Comparison of ENCODE assay signal across 15 cellular contexts in genomic region chr15:65416845-65417416, GRCh38. TPM values are rescaled to one million over a fixed set of nuclear protein-coding genes. Genes with fewer than 3 reads are reported as not detected.
DNase-seq lines count a peak whose midpoint lies in the region; ATAC-seq, FAIRE-seq and TF ChIP-seq lines count a peak whose summit lies in the region.
"Had no signal": no experiment of that assay in that cellular context is flagged by ENCODE, and none has a peak within 500 bp of the region (broad histone marks: within the 10 kb centered on the region; RNA-seq: fewer than 3 reads in every experiment).

No MANE protein-coding gene starts in this region.

- H2AFZ ChIP-seq in H9 (ENCODE audit: low read length) (no peak overlapping the region), K562 (ENCODE audit: low read depth, low read length) (no peak overlapping the region), hepatocyte (no peak overlapping the region)

- H3K79me1 ChIP-seq in H9 (ENCODE audit: insufficient read depth, low read depth, low read length, poor library complexity, severe bottlenecking), result no peaks in the 10 kb centered on the region

- H3K27me3 Mint-ChIP-seq in H9 (ENCODE audit: low read depth), result 0 out of 2 replicates have a peak, but pooled peaks cover 2% of the 10 kb centered on the region
- peaks cover 48% of the 10 kb centered on the region for H3K27me3 Mint-ChIP-seq in CD4-positive, alpha-beta T cell

- no peaks in the 10 kb centered on the region for H3K9me3 Mint-ChIP-seq in H9
- H3K9me3 Mint-ChIP-seq in CD4-positive, alpha-beta T cell, result no peaks in the 10 kb centered on the region
- H3K9me3 Mint-ChIP-seq: activated naive CD8-positive, alpha-beta T cell treated with anti-CD3 and anti-CD28 coated beads, Interleukin-2, amount 10 ng/mL, durations not matched to agents 7 days and 5 days; IgD-negative memory B cell; naive thymus-derived CD8-positive, alpha-beta T cell; stimulated activated naive B cell treated with anti-CD40 and anti-IgM and Interleukin-4, amounts not matched to agents 10 μg/mL and 1 μg/mL and 100 μg/mL, for 72 hours had no signal

- BruUV-seq in K562 (replicated peaks; lab: Mats Ljungman, UMichigan), result no TSS peak

- H2BK12ac ChIP-seq in H9 (ENCODE audit: insufficient read length, low read depth, low read length), result peak overlapping the region; percentile 40

- in situ Hi-C loops in K562 (cut with MboI), result no loop called here

- H3K79me2 ChIP-seq in H9 (ENCODE audit: insufficient read depth, low read length), result no peaks in the 10 kb centered on the region; the same call in 1 of the 2 replicates
- H3K79me2 ChIP-seq in K562 (ENCODE audit: control insufficient read depth, insufficient read depth, low read length), result no peaks in the 10 kb centered on the region
- peaks cover 51% of the 10 kb centered on the region for H3K79me2 ChIP-seq in hepatocyte

- no peak for TF ChIP-seq CTCF in H9 (conservative IDR thresholded peaks at IDR 0.05)
- TF ChIP-seq CTCF in K562 (IDR thresholded peaks at IDR 0.05 in 2 of 3, conservative IDR thresholded peaks at IDR 0.05 in 1 of 3; ENCODE audit: insufficient read depth in 2 of 3, low read depth in 1 of 3, low read length in 3 of 3), result no peak
- no peak for TF ChIP-seq CTCF in hepatocyte (IDR thresholded peaks at IDR 0.05; ENCODE audit: poor library complexity)
- TF ChIP-seq CTCF in psoas muscle (IDR thresholded peaks at IDR 0.05), result no peak
- TF ChIP-seq CTCF in CD4-positive, alpha-beta T cell (IDR thresholded peaks at IDR 0.05), result no peak

- TF ChIP-seq EP300 in K562 (IDR thresholded peaks at IDR 0.05; ENCODE audit: low read length), result no peak

- H4K91ac ChIP-seq in H9 (ENCODE audit: insufficient read length, low read depth, low read length), result peak overlapping the region; percentile 78

- peak overlapping the region; percentile 54 to 67 for H3K4me3 Mint-ChIP-seq in H9
- H3K4me3 Mint-ChIP-seq in CD4-positive, alpha-beta T cell, result no peak overlapping the region
- H3K4me3 Mint-ChIP-seq: activated naive CD8-positive, alpha-beta T cell treated with anti-CD3 and anti-CD28 coated beads, Interleukin-2, amount 10 ng/mL, durations not matched to agents 7 days and 5 days; IgD-negative memory B cell; naive thymus-derived CD8-positive, alpha-beta T cell; stimulated activated naive B cell treated with anti-CD40 and anti-IgM and Interleukin-4, amounts not matched to agents 10 μg/mL and 1 μg/mL and 100 μg/mL, for 72 hours had no signal

- H3K36me3 Mint-ChIP-seq in H9 (ENCODE audit: insufficient read depth in 1 of 3, low read depth in 3 of 3), result peaks cover 3 to 17% (median 4%) of the 10 kb centered on the region in 3 experiments
- H3K36me3 Mint-ChIP-seq in CD4-positive, alpha-beta T cell (ENCODE audit: low read depth), result no peaks in the 10 kb centered on the region
- H3K36me3 Mint-ChIP-seq: activated naive CD8-positive, alpha-beta T cell treated with anti-CD3 and anti-CD28 coated beads, Interleukin-2, amount 10 ng/mL, durations not matched to agents 7 days and 5 days; naive thymus-derived CD8-positive, alpha-beta T cell; stimulated activated naive B cell treated with anti-CD40 and anti-IgM and Interleukin-4, amounts not matched to agents 10 μg/mL and 1 μg/mL and 100 μg/mL, for 72 hours had no signal

- H3K27ac ChIP-seq in H9 (ENCODE audit: insufficient read length, low read depth, low read length) (peak overlapping the region; percentile 20), K562 (ENCODE audit: extremely low read depth, low read depth, low read length) (no peak overlapping the region), hepatocyte (peak overlapping the region; percentile 57), psoas muscle (peak overlapping the region; percentile 69)
- no peak overlapping the region for H3K27ac ChIP-seq in CD4-positive, alpha-beta T cell (ENCODE audit: low read depth, low read length)

- CTCF ChIA-PET in K562 (lab: Yijun Ruan, JAX; ENCODE audit: low intra/inter-chr PET ratio), result no interaction called here
- CTCF ChIA-PET in CD4-positive, alpha-beta T cell (lab: Charles Lee), result no interaction called here

- no peak overlapping the region for H4K8ac ChIP-seq in H9 (replicated peaks; ENCODE audit: insufficient read length, low read depth, low read length)

- H3K14ac ChIP-seq in H9 (ENCODE audit: insufficient read depth, low read length), result peak overlapping the region; percentile 94; the same call in 1 of the 2 replicates

- intact Hi-C loops in K562 (cut with micrococcal nuclease), result no loop called here
- intact Hi-C loops in psoas muscle (cut with DNase I), result no loop called here
- intact Hi-C loops in CD4-positive, alpha-beta T cell (cut with DNase I, micrococcal nuclease), result no loop called here
- intact Hi-C loops in head of caudate nucleus (cut with DNase I), result no loop called here

- H3K4me2 ChIP-seq in H9 (ENCODE audit: insufficient read depth, insufficient read length, low read length), result peak overlapping the region; percentile 60
- H3K4me2 ChIP-seq in K562 (ENCODE audit: insufficient read depth, low read length), result no peak overlapping the region
- peak overlapping the region; percentile 24 for H3K4me2 ChIP-seq in hepatocyte

- H4K5ac ChIP-seq in H9 (ENCODE audit: insufficient read length, low read depth, low read length), result no peak overlapping the region

- H3K9me3 ChIP-seq in H9 (ENCODE audit: control insufficient read depth, low read depth, low read length) (no peaks in the 10 kb centered on the region), K562 (replicated peaks; ENCODE audit: control insufficient read depth, insufficient read depth, low read depth, low read length) (no peaks in the 10 kb centered on the region), hepatocyte (ENCODE audit: low read depth) (no peaks in the 10 kb centered on the region), psoas muscle (no peaks in the 10 kb centered on the region)
- H3K9me3 ChIP-seq in CD4-positive, alpha-beta T cell (ENCODE audit: control insufficient read depth, low read length), result no peaks in the 10 kb centered on the region

- H2BK120ac ChIP-seq in H9 (ENCODE audit: low read depth, low read length, poor library complexity, severe bottlenecking), result no peak overlapping the region

- peaks cover 79 to 86% of the 10 kb centered on the region in 2 experiments for H3K4me1 Mint-ChIP-seq in H9
- H3K4me1 Mint-ChIP-seq in CD4-positive, alpha-beta T cell (ENCODE audit: low read depth), result peaks cover 2% of the 10 kb centered on the region

- no peak for TF ChIP-seq RAD21 in K562 (CRISPR knock-in tag; conservative IDR thresholded peaks at IDR 0.05 in 1 of 2, IDR thresholded peaks at IDR 0.05 in 1 of 2)

- DNase-seq in H9 (peak; percentile 86), K562 (ENCODE audit: extremely low read depth in 1 of 4, low spot score in 3 of 4) (no peak), hepatocyte (ENCODE audit: low spot score) (peak; percentile 50), psoas muscle (peak; percentile 39 to 87), head of caudate nucleus (no peak)
- no peak for DNase-seq in CD4-positive, alpha-beta T cell
- DNase-seq in activated CD8-positive, alpha-beta memory T cell treated with anti-CD3 and anti-CD28 coated beads for 24 hours, result no peak
- DNase-seq: activated naive CD8-positive, alpha-beta T cell treated with anti-CD3 and anti-CD28 coated beads, Interleukin-2, amount 10 ng/mL, durations not matched to agents 7 days and 5 days; dermis blood vessel endothelial cell; naive thymus-derived CD8-positive, alpha-beta T cell; NCI-H1694 treated with DMSO at 0.1 percent for 48 hours; stimulated activated naive B cell treated with anti-CD40 and anti-IgM and Interleukin-4, amounts not matched to agents 10 μg/mL and 1 μg/mL and 100 μg/mL, for 72 hours had no signal

- WGBS in H9 (ENCODE audit: extremely low coverage, insufficient read length, low lambda C conversion rate), result no CpG with 5 or more reads among the region's 8 CpGs
- 25% methylated on average over 5 of the region's 8 CpGs for WGBS in K562 (ENCODE audit: insufficient coverage, low coverage, missing lambda C conversion rate)
- WGBS in hepatocyte (ENCODE audit: low lambda C conversion rate, missing lambda C conversion rate), result 56% methylated on average over 8 of the region's 8 CpGs
- WGBS in psoas muscle, 3 donors, result 37 to 54% (median 40%) methylated on average over 8 of the region's 8 CpGs

- peak overlapping the region; percentile 92 for H3K18ac ChIP-seq in H9 (ENCODE audit: insufficient read length, low read depth, low read length)

- H4K20me1 ChIP-seq in H9 (ENCODE audit: control insufficient read depth, insufficient read depth, insufficient read length) (no peaks in the 10 kb centered on the region), K562 (replicated peaks; ENCODE audit: control insufficient read depth, insufficient read depth, low read length) (0 out of 2 replicates have a peak, but pooled peaks cover 1% of the 10 kb centered on the region), hepatocyte (ENCODE audit: insufficient read depth, poor library complexity, severe bottlenecking) (no peaks in the 10 kb centered on the region)

- H3K56ac ChIP-seq in H9 (ENCODE audit: insufficient read length, low read depth, low read length), result no peak overlapping the region

- H3K27me3 ChIP-seq in H9 (ENCODE audit: insufficient read depth, low read length) (no peaks in the 10 kb centered on the region; the same call in 1 of the 2 replicates), K562 (ENCODE audit: control insufficient read depth in 2 of 2, insufficient read depth in 2 of 2, low read length in 2 of 2) (peaks cover 12 to 28% of the 10 kb centered on the region in 2 experiments; a peak in 3 of 5 replicates), hepatocyte (no peaks in the 10 kb centered on the region), psoas muscle (ENCODE audit: insufficient read depth in 3 of 3, low read length in 2 of 3) (no peaks in the 10 kb centered on the region)
- H3K27me3 ChIP-seq in CD4-positive, alpha-beta T cell (ENCODE audit: control insufficient read depth, insufficient read depth, low read length), result peaks cover 28% of the 10 kb centered on the region

- H3K4ac ChIP-seq in H9 (ENCODE audit: low read depth, low read length), result peak overlapping the region; percentile 15; the same call in 1 of the 2 replicates

- no peak overlapping the region for H3K23ac ChIP-seq in H9 (ENCODE audit: insufficient read length, low read depth, low read length)

- POLR2A ChIA-PET in K562 (lab: Yijun Ruan, JAX), result interaction anchor here (1.6 to 2.3 kb wide), 2 partner anchors 11 to 112 kb away, joined by 3 to 8 read pairs; partner anchors contain the start of gene RNU5B-1
- POLR2A ChIA-PET in CD4-positive, alpha-beta T cell (lab: Charles Lee), result no interaction called here

- H2AK5ac ChIP-seq in H9 (ENCODE audit: insufficient read length, low read length), result no peak overlapping the region

- ATAC-seq in K562 (no peak), psoas muscle (peak in 3 of 4 donors; percentile 34 to 54 (median 48)), HG02981 (IDR thresholded peaks at IDR 0.05; ENCODE audit: unreplicated experiment) (no peak)
- ATAC-seq in CD4-positive, alpha-beta T cell (ENCODE audit: poor library complexity), result no peak
- ATAC-seq: naive thymus-derived CD8-positive, alpha-beta T cell; stimulated activated naive B cell treated with anti-CD40 and anti-IgM and Interleukin-4, amounts not matched to agents 10 μg/mL and 1 μg/mL and 100 μg/mL, for 72 hours had no signal

- no peak for TF ChIP-seq POLR2A in K562 (conservative IDR thresholded peaks at IDR 0.05)

- peak overlapping the region; percentile 94 for H3T11ph ChIP-seq in H9 (ENCODE audit: low read length)

- H2BK20ac ChIP-seq in H9 (ENCODE audit: low read depth, low read length, poor library complexity, severe bottlenecking), result no peak overlapping the region

- peak overlapping the region; percentile 98 to 100 (median 99) for H3K27ac Mint-ChIP-seq in H9
- H3K27ac Mint-ChIP-seq in CD4-positive, alpha-beta T cell, result no peak overlapping the region
- H3K27ac Mint-ChIP-seq: activated naive CD8-positive, alpha-beta T cell treated with anti-CD3 and anti-CD28 coated beads, Interleukin-2, amount 10 ng/mL, durations not matched to agents 7 days and 5 days; naive thymus-derived CD8-positive, alpha-beta T cell; stimulated activated naive B cell treated with anti-CD40 and anti-IgM and Interleukin-4, amounts not matched to agents 10 μg/mL and 1 μg/mL and 100 μg/mL, for 72 hours had no signal

- peak overlapping the region; percentile 17 for H2BK5ac ChIP-seq in H9 (ENCODE audit: insufficient read length, low read length)

- no peak overlapping the region for H2BK15ac ChIP-seq in H9 (ENCODE audit: low read depth, low read length)

- H3K9ac ChIP-seq in H9 (ENCODE audit: extremely low read depth, insufficient read length, low read length) (no peak overlapping the region), K562 (ENCODE audit: insufficient read depth in 1 of 2, low read depth in 2 of 2, low read length in 2 of 2) (no peak overlapping the region)

- H3K4me3 ChIP-seq in K562 (no peak overlapping the region), hepatocyte (no peak overlapping the region), psoas muscle (no peak overlapping the region)

- no peaks in the 10 kb centered on the region for H3K9me2 ChIP-seq in hepatocyte (replicated peaks; ENCODE audit: insufficient read depth)

- H3K23me2 ChIP-seq in H9 (ENCODE audit: insufficient read length, low read depth, low read length, poor library complexity, severe bottlenecking), result peaks cover 10% of the 10 kb centered on the region

- H3K36me3 ChIP-seq in K562 (ENCODE audit: control insufficient read depth, insufficient read depth, low read length), result no peaks in the 10 kb centered on the region
- no peaks in the 10 kb centered on the region for H3K36me3 ChIP-seq in hepatocyte (replicated peaks; ENCODE audit: insufficient read depth, low read depth)
- no peaks in the 10 kb centered on the region for H3K36me3 ChIP-seq in psoas muscle (ENCODE audit: insufficient read depth in 1 of 2, low read depth in 1 of 2)

- no peaks in the 10 kb centered on the region for H3K9me1 ChIP-seq in K562 (ENCODE audit: control insufficient read depth, insufficient read depth, low read length)

- H3K4me1 ChIP-seq in H9 (ENCODE audit: insufficient read depth, low read length) (peaks cover 29% of the 10 kb centered on the region; the same call in 1 of the 2 replicates), K562 (replicated peaks in 1 of 2; ENCODE audit: control insufficient read depth in 2 of 2, insufficient read depth in 2 of 2, low read length in 2 of 2) (peaks cover 10 to 15% of the 10 kb centered on the region in 2 experiments; a peak in 4 of 5 replicates), hepatocyte (ENCODE audit: insufficient read depth) (peaks cover 39% of the 10 kb centered on the region), psoas muscle (peaks cover 44% of the 10 kb centered on the region)

- peak; percentile 44 for FAIRE-seq in K562 (lab: Jason Lieb, UNC)

RNA-seq across cellular contexts. Expression of gene IGDCC4, which starts 5.8 kb away (rescaled TPM):
- total RNA-seq in H9 (2021) (19.8 and 21.7 TPM in 2 replicates), K562 (2014; rRNA removed) (0.33 and 1.4 TPM in 2 replicates), K562 (2014; rRNA removed; fragmentation: Illumina TruSeq; extraction: Trizol) (0.07 and 0.54 TPM in 2 replicates), K562 (2015; rRNA removed; fragmentation: Illumina TruSeq; extraction: Trizol) (0.11 and 0.14 TPM in 2 replicates), K562 (2021) (0.31 and 0.42 TPM in 2 replicates), hepatocyte (9.7 and 12.9 TPM in 2 replicates), psoas muscle (10 to 100 TPM in 2 of 4 donors, 1 to 10 TPM in 2; 4.8 to 34.1 (median 10.4) TPM)
- 7.9 and 12.6 TPM in 2 replicates for total RNA-seq in K562 (2011; cell fraction: chromatin; rRNA removed; ENCODE audit: low replicate concordance)
- total RNA-seq in K562 (2011; cell fraction: nucleolus; rRNA removed), result 4.6 and 7.3 TPM in 2 replicates
- 6.4 and 11.5 TPM in 2 replicates for total RNA-seq in K562 (2011; cell fraction: nucleoplasm; rRNA removed)
- polyA plus RNA-seq in K562 (2011; rRNA removed) (0.79 and 1.5 TPM in 2 replicates), K562 (2014; fragmentation: Illumina TruSeq; extraction: Trizol) (0.17 and 0.22 TPM in 2 replicates), K562 (2014; fragmentation: Nextera tagmentation; extraction: Ambion mirVana) (under 1 TPM; 0.04 to 0.06 TPM), K562 (2014; rRNA removed) (0.13 and 0.16 TPM in 2 replicates), hepatocyte (11.8 and 14.9 TPM in 2 replicates), psoas muscle (1 to 10 TPM; 2.7 to 4.6 (median 3.8) TPM)
- polyA plus RNA-seq in K562 (2011; cell fraction: cytosol; rRNA removed), result 0.68 and 1.3 TPM in 2 replicates
- 5.3 and 9.7 TPM in 2 replicates for polyA plus RNA-seq in K562 (2011; cell fraction: nucleus; rRNA removed)
- polyA plus RNA-seq in K562 (2012), result 0.34 and 0.71 TPM in 2 replicates
- 1.3 and 2.5 TPM in 2 replicates for polyA minus RNA-seq in K562 (2011; rRNA and poly(A)+ RNA removed)
- 0.46 and 1.1 TPM in 2 replicates for polyA minus RNA-seq in K562 (2011; cell fraction: cytosol; rRNA and poly(A)+ RNA removed)
- 3.1 and 4.0 TPM in 2 replicates for polyA minus RNA-seq in K562 (2011; cell fraction: nucleus; rRNA and poly(A)+ RNA removed)
- total RNA-seq in CD4-positive, alpha-beta T cell, result not detected
- total RNA-seq: T-helper 2 cell treated with Interferon-gamma antibody and Interleukin-4, amounts not matched to agents 100 ng/mL and 5 ng/mL, for 36 hours had no signal
- polyA plus RNA-seq: IgD-negative memory B cell had no signal

RNA-seq across cellular contexts. Expression of gene IGDCC3, which starts 39.1 kb away (rescaled TPM):
- total RNA-seq in H9 (2021) (17.9 and 18.9 TPM in 2 replicates), K562 (2014; rRNA removed) (not detected in 2 replicates), K562 (2014; rRNA removed; fragmentation: Illumina TruSeq; extraction: Trizol) (not detected in 2 replicates), K562 (2015; rRNA removed; fragmentation: Illumina TruSeq; extraction: Trizol) (not detected in 2 replicates), K562 (2021) (0.07 TPM in 1 of 2 replicates, not detected in the other), hepatocyte (8.1 and 15.1 TPM in 2 replicates), psoas muscle (not detected)
- not detected in 2 replicates for total RNA-seq in K562 (2011; cell fraction: chromatin; rRNA removed; ENCODE audit: low replicate concordance)
- not detected in 2 replicates for total RNA-seq in K562 (2011; cell fraction: nucleolus; rRNA removed)
- total RNA-seq in K562 (2011; cell fraction: nucleoplasm; rRNA removed), result not detected in 2 replicates
- polyA plus RNA-seq in K562 (2011; rRNA removed) (not detected in 2 replicates), K562 (2014; fragmentation: Illumina TruSeq; extraction: Trizol) (not detected in 2 replicates), K562 (2014; fragmentation: Nextera tagmentation; extraction: Ambion mirVana) (not detected), K562 (2014; rRNA removed) (0.03 TPM in 1 of 2 replicates, not detected in the other), hepatocyte (14.8 and 33.0 TPM in 2 replicates), psoas muscle (not detected)
- not detected in 2 replicates for polyA plus RNA-seq in K562 (2011; cell fraction: cytosol; rRNA removed)
- polyA plus RNA-seq in K562 (2011; cell fraction: nucleus; rRNA removed), result not detected in 2 replicates
- not detected in 2 replicates for polyA plus RNA-seq in K562 (2012)
- not detected in 2 replicates for polyA minus RNA-seq in K562 (2011; rRNA and poly(A)+ RNA removed)
- not detected in 2 replicates for polyA minus RNA-seq in K562 (2011; cell fraction: cytosol; rRNA and poly(A)+ RNA removed)
- not detected in 2 replicates for polyA minus RNA-seq in K562 (2011; cell fraction: nucleus; rRNA and poly(A)+ RNA removed)
- total RNA-seq in CD4-positive, alpha-beta T cell, result not detected
- total RNA-seq: activated naive CD8-positive, alpha-beta T cell treated with anti-CD3 and anti-CD28 coated beads, Interleukin-2, amount 10 ng/mL, durations not matched to agents 7 days and 5 days; dermis blood vessel endothelial cell; naive thymus-derived CD8-positive, alpha-beta T cell; T-helper 2 cell treated with Interferon-gamma antibody and Interleukin-4, amounts not matched to agents 100 ng/mL and 5 ng/mL, for 36 hours had no signal
- polyA plus RNA-seq: IgD-negative memory B cell; naive thymus-derived CD8-positive, alpha-beta T cell had no signal

Comparison
In these comparisons a context has a peak if more than half of its experiments do, and no peak if none do; other contexts are left out.
1. DNase-seq: peak in H9 (single experiment), hepatocyte (single experiment) and psoas muscle (2 of 2); none in K562 (0 of 4), CD4-positive, alpha-beta T cell (0 of 10), activated CD8-positive, alpha-beta memory T cell treated with anti-CD3 and anti-CD28 coated beads for 24 hours (single experiment) and head of caudate nucleus (0 of 42).
2. H3K27ac ChIP-seq: peak in H9 (single experiment), hepatocyte (single experiment) and psoas muscle (single experiment); none in K562 (single experiment) and CD4-positive, alpha-beta T cell (single experiment).
3. ATAC-seq: peak in psoas muscle (3 of 4); none in K562 (single experiment), CD4-positive, alpha-beta T cell (single experiment) and HG02981 (single experiment).